8 cellular contexts compared by ENCODE assay signal in the genomic region with DNA sequence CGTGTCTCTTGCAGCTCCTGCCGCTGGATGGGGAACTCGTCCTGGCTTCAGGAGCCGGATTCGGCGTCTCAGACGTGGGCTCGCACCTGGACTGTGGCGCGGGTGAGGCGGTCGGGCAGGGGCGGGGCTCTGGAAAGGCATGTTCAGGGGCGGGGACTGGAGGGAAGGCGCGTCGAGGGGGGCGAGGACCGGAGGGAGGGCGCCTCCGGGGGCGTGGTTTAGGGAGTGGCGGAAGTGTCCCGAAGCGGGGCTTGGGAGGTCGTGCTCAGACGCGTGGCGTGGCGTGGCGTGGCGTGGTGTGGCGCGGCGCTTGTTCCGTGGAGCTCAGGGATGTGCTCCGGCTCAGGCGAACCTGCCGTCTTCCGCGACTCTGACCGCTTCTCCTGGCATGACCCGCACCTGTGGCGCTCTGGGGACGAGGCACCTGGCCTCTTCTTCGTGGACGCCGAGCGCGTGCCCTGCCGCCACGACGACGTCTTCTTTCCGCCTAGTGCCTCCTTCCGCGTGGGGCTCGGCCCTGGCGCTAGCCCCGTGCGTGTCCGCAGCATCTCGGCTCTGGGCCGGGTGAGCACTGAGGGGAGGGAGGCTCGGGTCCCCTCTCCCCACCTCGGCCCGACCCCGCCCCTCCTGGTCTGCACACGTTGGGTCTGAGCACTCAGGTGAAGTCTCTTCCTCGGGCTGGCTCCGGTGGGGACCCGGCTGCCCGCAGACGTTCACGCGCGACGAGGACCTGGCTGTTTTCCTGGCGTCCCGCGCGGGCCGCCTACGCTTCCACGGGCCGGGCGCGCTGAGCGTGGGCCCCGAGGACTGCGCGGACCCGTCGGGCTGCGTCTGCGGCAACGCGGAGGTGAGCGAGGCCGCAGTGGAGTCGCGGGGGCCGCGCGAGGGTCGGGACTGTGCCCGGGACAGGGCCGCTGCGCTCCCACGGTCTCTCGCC. TPM values are rescaled to one million over a fixed set of nuclear protein-coding genes. Genes with fewer than 3 reads are reported as not detected.
DNase-seq lines count a peak whose midpoint lies in the region; ATAC-seq and TF ChIP-seq lines count a peak whose summit lies in the region.

No MANE protein-coding gene starts in this region.

- H3K36me3 Mint-ChIP-seq in Calu3 (ENCODE audit: insufficient read depth, unreplicated experiment), result peaks cover 61% of the 10 kb centered on the region
- H3K36me3 Mint-ChIP-seq in HFFc6 (ENCODE audit: low read depth), result peaks cover 5% of the 10 kb centered on the region; the same call in 1 of the 2 replicates

- H3K9me3 Mint-ChIP-seq in Calu3 (ENCODE audit: low read depth, unreplicated experiment) (no peaks in the 10 kb centered on the region), HFFc6 (no peaks in the 10 kb centered on the region)

- BruUV-seq in Calu3 (replicated peaks; lab: Mats Ljungman, UMichigan) (TSS peak; percentile 49), HCT116 (replicated peaks; lab: Mats Ljungman, UMichigan) (no TSS peak)

- ATAC-seq in HCT116, result peak; percentile 83
- peak; percentile 73 for ATAC-seq in foreskin keratinocyte

- RAD21 ChIA-PET in HCT116 (lab: Charles Lee; ENCODE audit: low non-redundant PET in 1 of 2, low total read pairs in 2 of 2, uncharacterized antibody in 2 of 2, unreplicated experiment in 2 of 2), result no interaction called here

- TF ChIP-seq POLR2A in HCT116 (IDR thresholded peaks at IDR 0.05; ENCODE audit: borderline replicate concordance, extremely low read depth, insufficient read depth, insufficient read length) (no peak), vagina (IDR thresholded peaks at IDR 0.05) (no peak)

- CTCF ChIA-PET in Calu3 (lab: Charles Lee), result interaction anchor here (0.5 kb wide), 1 partner anchor 16 kb away, joined by 4 read pairs; no protein-coding TSS in a partner anchor
- CTCF ChIA-PET in HCT116 (lab: Charles Lee), result no interaction called here

- no peaks in the 10 kb centered on the region for H3K9me2 ChIP-seq in HCT116 (ENCODE audit: insufficient read depth)

- intact Hi-C loops in Calu3 (cut with micrococcal nuclease; ENCODE audit: unreplicated experiment) (loop anchor here (10.0 kb wide), 2 partner anchors 154 to 234 kb away; a partner anchor contains a TSS), HCT116 (cut with micrococcal nuclease) (loop anchor here (10.0 kb wide), 1 partner anchor 404 kb away; no protein-coding TSS in a partner anchor), vagina (cut with DNase I) (loop anchor here (10.0 kb wide), 1 partner anchor 234 kb away; no protein-coding TSS in a partner anchor)

- H3K27me3 Mint-ChIP-seq in Calu3 (ENCODE audit: unreplicated experiment) (no peaks in the 10 kb centered on the region), HFFc6 (ENCODE audit: insufficient read depth) (peaks cover 29% of the 10 kb centered on the region)

- TF ChIP-seq CTCF in Calu3 (IDR thresholded peaks at IDR 0.05; ENCODE audit: unreplicated experiment), result no peak
- no peak for TF ChIP-seq CTCF in HCT116 (IDR thresholded peaks at IDR 0.05 in 2 of 3, conservative IDR thresholded peaks at IDR 0.05 in 1 of 3; ENCODE audit: borderline replicate concordance in 1 of 3, insufficient read depth in 1 of 3, low read depth in 2 of 3, low read length in 2 of 3)
- TF ChIP-seq CTCF in foreskin keratinocyte (conservative IDR thresholded peaks at IDR 0.05), result peak; percentile 35
- no peak for TF ChIP-seq CTCF in vagina (IDR thresholded peaks at IDR 0.05)
- no peak for TF ChIP-seq CTCF in HFFc6 (IDR thresholded peaks at IDR 0.05)

- H3K4me3 ChIP-seq in HCT116 (replicated peaks in 1 of 2; ENCODE audit: low read depth in 1 of 2, low read length in 2 of 2) (peak overlapping the region; percentile 47 to 64), rectal smooth muscle tissue (ENCODE audit: low read length) (peak overlapping the region; percentile 72), vagina (peak overlapping the region; percentile 45 to 52)

- H3K4me3 Mint-ChIP-seq in Calu3 (ENCODE audit: low read depth, unreplicated experiment) (peak overlapping the region; percentile 54), HFFc6 (no peak overlapping the region)

- H3K4me1 ChIP-seq in HCT116 (ENCODE audit: control insufficient read depth in 1 of 2, insufficient read depth in 2 of 2, low read length in 2 of 2), result peaks cover 22 to 38% of the 10 kb centered on the region in 2 experiments
- peaks cover 9% of the 10 kb centered on the region for H3K4me1 ChIP-seq in foreskin keratinocyte
- H3K4me1 ChIP-seq in rectal smooth muscle tissue (ENCODE audit: control insufficient read depth, insufficient read depth, low read length), result peaks cover 2% of the 10 kb centered on the region
- peaks cover 38% of the 10 kb centered on the region for H3K4me1 ChIP-seq in vagina

- no peak for TF ChIP-seq RAD21 in HCT116 (IDR thresholded peaks at IDR 0.05; ENCODE audit: low read depth)

- H3K4me1 Mint-ChIP-seq in Calu3 (ENCODE audit: low read depth, unreplicated experiment) (peaks cover 9% of the 10 kb centered on the region), HFFc6 (ENCODE audit: low read depth) (no peaks in the 10 kb centered on the region)

- H3K9ac ChIP-seq in HCT116 (ENCODE audit: low read length), result peak overlapping the region; percentile 75
- peak overlapping the region; percentile 66 for H3K9ac ChIP-seq in rectal smooth muscle tissue (ENCODE audit: low read length)

- peak; percentile 91 for DNase-seq in Calu3
- DNase-seq in HCT116 (ENCODE audit: low read depth, low spot score), result peak; percentile 52
- DNase-seq in NCI-H2227 treated with DMSO at 0.1 percent for 48 hours (lab: John Stamatoyannopoulos, UW), result peak; percentile 42
- DNase-seq in activated T-cell treated with anti-CD3 and anti-CD28 coated beads, Interleukin-2, amount 50 U/mL, for 1 hour, result peak; percentile 81
- peak; percentile 21 to 59 for DNase-seq in foreskin keratinocyte
- DNase-seq in vagina (ENCODE audit: extremely low spot score in 2 of 2), result no peak
- DNase-seq in HFFc6, result no peak

- H3K27me3 ChIP-seq in HCT116 (ENCODE audit: insufficient read depth, low read length), result no peaks in the 10 kb centered on the region
- peaks cover 50% of the 10 kb centered on the region for H3K27me3 ChIP-seq in foreskin keratinocyte
- H3K27me3 ChIP-seq in rectal smooth muscle tissue (ENCODE audit: control insufficient read depth, insufficient read depth, low read length), result peaks cover 14% of the 10 kb centered on the region
- no peaks in the 10 kb centered on the region for H3K27me3 ChIP-seq in vagina

- H3K36me3 ChIP-seq in HCT116 (ENCODE audit: control insufficient read depth in 1 of 2, insufficient read depth in 2 of 2, low read length in 2 of 2), result no peaks in the 10 kb centered on the region
- H3K36me3 ChIP-seq in rectal smooth muscle tissue (ENCODE audit: control insufficient read depth, insufficient read depth, low read length), result peaks cover 7% of the 10 kb centered on the region
- H3K36me3 ChIP-seq in vagina, result peaks cover 0 to 15% of the 10 kb centered on the region in 2 donors

- H4K20me1 ChIP-seq in HCT116 (ENCODE audit: insufficient read depth), result no peaks in the 10 kb centered on the region

- peak overlapping the region; percentile 99 for H3K4me2 ChIP-seq in HCT116 (ENCODE audit: low read length)

- H3K9me3 ChIP-seq in HCT116 (ENCODE audit: control insufficient read depth in 1 of 2, insufficient read depth in 1 of 2, low read depth in 1 of 2, low read length in 2 of 2), result no peaks in the 10 kb centered on the region
- H3K9me3 ChIP-seq in vagina, result no peaks in the 10 kb centered on the region

- H2AFZ ChIP-seq in HCT116 (ENCODE audit: low read depth, low read length, poor library complexity, severe bottlenecking), result no peak overlapping the region

- H3K27ac ChIP-seq in HCT116 (ENCODE audit: low read depth, low read length), result peak overlapping the region; percentile 46; the same call in 1 of the 2 replicates
- H3K27ac ChIP-seq in foreskin keratinocyte, result peak overlapping the region; percentile 59
- H3K27ac ChIP-seq in rectal smooth muscle tissue (ENCODE audit: low read depth, low read length), result no peak overlapping the region
- H3K27ac ChIP-seq in vagina, result peak overlapping the region; percentile 66

- POLR2A ChIA-PET in HCT116 (lab: Charles Lee), result no interaction called here

- H3K27ac Mint-ChIP-seq in Calu3 (ENCODE audit: unreplicated experiment), result no peak overlapping the region
- H3K27ac Mint-ChIP-seq in HFFc6, result no peak overlapping the region

- H3K79me2 ChIP-seq in HCT116 (ENCODE audit: insufficient read depth, low read length), result no peaks in the 10 kb centered on the region

TF ChIP-seq in HCT116, 20 proteins besides CTCF, POLR2A, EP300 and RAD21:
- TF ChIP-seq POLR2AphosphoS5 (IDR thresholded peaks at IDR 0.05; ENCODE audit: low read depth, low read length) (peak; percentile 53; the same call in 1 of the 2 replicates), FOSL1 (IDR thresholded peaks at IDR 0.05; ENCODE audit: low read depth) (no peak)
TF ChIP-seq in HCT116: peak in this region for 1.

RNA-seq across cellular contexts. Expression of a gene that starts 6.2 kb away (rescaled TPM):
- total RNA-seq in Calu3 (2022) (13.7 and 17.0 TPM in 2 replicates), HCT116 (2021; ENCODE audit: unreplicated experiment) (5.7 TPM), foreskin keratinocyte (0.44 and 0.63 TPM in 2 replicates), vagina (11.8 TPM)
- 2.6 and 3.2 TPM in 2 replicates for polyA plus RNA-seq in HCT116 (2012)
- 0.56 and 0.77 TPM in 2 replicates for polyA plus RNA-seq in foreskin keratinocyte
- not detected for total RNA-seq in HFFc6 (2021; fragmentation: NEBNext Ultra II Directional; extraction: Animal tissue kit (Norgen Biotek cat#: 25700))

Comparison
In these comparisons a context has a peak if more than half of its experiments do, and no peak if none do; other contexts are left out.
1. DNase-seq: peak in Calu3 (single experiment), HCT116 (single experiment), NCI-H2227 treated with DMSO at 0.1 percent for 48 hours (single experiment), activated T-cell treated with anti-CD3 and anti-CD28 coated beads, Interleukin-2, amount 50 U/mL, for 1 hour (single experiment) and foreskin keratinocyte (2 of 2); none in vagina (0 of 2) and HFFc6 (single experiment).
2. Peak in every context shown above with its lines, with median percentiles within 50 percentile points of each other: H3K4me3 ChIP-seq.